19 cellular contexts compared by ENCODE assay signal in genomic region chr1:244897476-244898254, GRCh38.
"Had no signal": no experiment of that assay in that cellular context is flagged by ENCODE, and none has a peak within 500 bp of the region (broad histone marks: within the 10 kb centered on the region; RNA-seq: fewer than 3 reads in every experiment).

No MANE protein-coding gene starts in this region.

- H3K9me3 ChIP-seq: ascending aorta, lower lobe of right lung, prostate gland, thoracic aorta, upper lobe of right lung had no signal

- ATAC-seq: foreskin keratinocyte; left lobe of liver; lower lobe of right lung; stimulated activated naive B cell treated with anti-CD40 and anti-IgM and Interleukin-4, amounts not matched to agents 10 μg/mL and 1 μg/mL and 100 μg/mL, for 72 hours; upper lobe of right lung had no signal

- H3K4me3 ChIP-seq: ascending aorta, lower lobe of right lung, prostate gland, thoracic aorta, upper lobe of right lung had no signal

- H3K4me1 ChIP-seq: ascending aorta, foreskin keratinocyte, lower lobe of right lung, prostate gland, upper lobe of right lung had no signal

- DNase-seq: activated CD4-positive, alpha-beta T cell treated with anti-CD3 and anti-CD28 coated beads for 1 hour; activated CD4-positive, alpha-beta T cell treated with anti-CD3 and anti-CD28 coated beads, Interleukin-2, amount 50 U/mL, for 1 hour; activated gamma-delta T cell treated with Interleukin-2 at 50 U/mL for 16 hours; activated T-cell treated with anti-CD3 and anti-CD28 coated beads, Interleukin-2, amount 50 U/mL, for 1 hour; brain microvascular endothelial cell; effector memory CD4-positive, alpha-beta T cell; foreskin keratinocyte; lower lobe of right lung; naive B cell; stimulated activated CD4-positive, alpha-beta T cell treated with anti-CD3 and anti-CD28 coated beads, Interleukin-2, amount 100 ng/mL, for 48 hours; stimulated activated CD8-positive, alpha-beta memory T cell treated with anti-CD3 and anti-CD28 coated beads, Interleukin-4, amount 100 ng/mL, for 48 hours; stimulated activated naive B cell treated with anti-CD40 and anti-IgM and Interleukin-4, amounts not matched to agents 10 μg/mL and 1 μg/mL and 100 μg/mL, for 72 hours; T-helper 9 cell; upper lobe of right lung had no signal

- H3K36me3 ChIP-seq: ascending aorta, brain microvascular endothelial cell, lower lobe of right lung, prostate gland, thoracic aorta, upper lobe of right lung had no signal

- H3K27me3 ChIP-seq: ascending aorta, brain microvascular endothelial cell, foreskin keratinocyte, upper lobe of right lung had no signal

- H3K27ac ChIP-seq: ascending aorta, brain microvascular endothelial cell, foreskin keratinocyte, lower lobe of right lung, prostate gland, thoracic aorta, upper lobe of right lung had no signal

- FAIRE-seq: colon had no signal
